ENCODE assay signal across 25 cellular contexts in the genomic region with DNA sequence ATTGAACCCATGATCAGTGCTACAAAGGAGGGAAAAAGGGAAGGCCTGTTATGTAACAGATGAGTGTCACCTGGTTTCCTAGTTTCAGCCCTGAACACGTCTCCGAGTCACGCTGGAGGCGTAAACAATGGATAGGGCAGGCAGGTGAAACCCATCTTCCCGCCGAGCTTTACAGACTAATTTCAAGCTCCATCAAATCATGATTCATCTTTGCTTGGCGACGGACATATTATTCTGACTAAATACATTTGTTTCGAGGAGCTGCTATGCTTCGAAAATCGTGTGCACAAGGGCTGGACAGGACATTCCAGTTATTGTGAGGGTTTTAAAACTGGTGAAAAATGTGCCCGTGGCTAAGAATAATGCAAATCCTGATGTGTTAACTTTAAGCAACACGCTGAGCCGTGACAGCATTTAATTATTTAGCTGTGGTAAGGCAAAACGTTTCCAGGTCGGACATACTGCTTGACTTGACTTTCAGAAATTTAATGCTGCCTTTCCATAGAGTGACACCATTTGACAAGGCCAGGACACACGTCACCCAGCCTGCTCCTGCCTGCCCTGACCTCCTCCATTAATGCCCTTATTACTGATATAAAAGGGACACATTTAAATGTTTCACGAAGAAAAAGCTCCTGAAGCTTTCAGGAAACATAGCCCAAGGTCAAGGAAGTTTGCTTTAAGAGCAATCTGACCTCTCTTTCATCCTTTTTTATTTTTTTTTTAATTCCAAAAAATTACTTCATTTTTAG.
DNase-seq lines count a peak whose midpoint lies in the region; ATAC-seq, FAIRE-seq and TF ChIP-seq lines count a peak whose summit lies in the region.
"Had no signal": no experiment of that assay in that cellular context is flagged by ENCODE, and none has a peak within 500 bp of the region (broad histone marks: within the 10 kb centered on the region; RNA-seq: fewer than 3 reads in every experiment).

No MANE protein-coding gene starts in this region.

- H3K4me3 Mint-ChIP-seq in astrocyte (ENCODE audit: unreplicated experiment), result no peak overlapping the region
- H3K4me3 Mint-ChIP-seq in CD4-positive, alpha-beta memory T cell, result no peak overlapping the region
- H3K4me3 Mint-ChIP-seq: activated CD8-positive, alpha-beta T cell treated with anti-CD3 and anti-CD28 coated beads for 36 hours; activated naive CD4-positive, alpha-beta T cell treated with anti-CD3 and anti-CD28 coated beads, Interleukin-2, amount 10 ng/mL, durations not matched to agents 7 days and 5 days; memory B cell; naive B cell; stimulated activated memory B cell treated with anti-CD40 and anti-IgM and Interleukin-4, amounts not matched to agents 10 μg/mL and 1 μg/mL and 100 μg/mL, for 72 hours; WTC11 had no signal

- POLR2A ChIA-PET in CD4-positive, alpha-beta memory T cell (lab: Charles Lee; ENCODE audit: partially characterized antibody), result no interaction called here

- no peaks in the 10 kb centered on the region for H3K9me3 ChIP-seq in astrocyte (ENCODE audit: insufficient read depth, low read depth, low read length)
- H3K9me3 ChIP-seq in osteoblast (ENCODE audit: low read depth, low read length), result no peaks in the 10 kb centered on the region
- H3K9me3 ChIP-seq in CD4-positive, alpha-beta memory T cell (ENCODE audit: control insufficient read depth in 1 of 2, low read length in 2 of 2), result no peaks in the 10 kb centered on the region
- H3K9me3 ChIP-seq: heart right ventricle, ovary, sigmoid colon, thoracic aorta had no signal

- H3K36me3 ChIP-seq in astrocyte (ENCODE audit: insufficient read depth, low read length) (no peaks in the 10 kb centered on the region), osteoblast (ENCODE audit: insufficient read depth, low read length) (no peaks in the 10 kb centered on the region)
- no peaks in the 10 kb centered on the region for H3K36me3 ChIP-seq in CD4-positive, alpha-beta memory T cell (ENCODE audit: insufficient read depth, low read length)
- H3K36me3 ChIP-seq: heart right ventricle, ovary, sigmoid colon, thoracic aorta had no signal

- H2AFZ ChIP-seq in astrocyte (ENCODE audit: low read depth, low read length), result no peak overlapping the region
- H2AFZ ChIP-seq in osteoblast (ENCODE audit: low read length), result no peak overlapping the region

- H3K27me3 Mint-ChIP-seq in astrocyte (ENCODE audit: low read depth, unreplicated experiment), result no peaks in the 10 kb centered on the region
- peaks cover 2 to 7% of the 10 kb centered on the region in 2 donors for H3K27me3 Mint-ChIP-seq in CD4-positive, alpha-beta memory T cell
- H3K27me3 Mint-ChIP-seq: activated CD8-positive, alpha-beta T cell treated with anti-CD3 and anti-CD28 coated beads for 36 hours; activated naive CD4-positive, alpha-beta T cell treated with anti-CD3 and anti-CD28 coated beads, Interleukin-2, amount 10 ng/mL, durations not matched to agents 7 days and 5 days; memory B cell; naive B cell; stimulated activated memory B cell treated with anti-CD40 and anti-IgM and Interleukin-4, amounts not matched to agents 10 μg/mL and 1 μg/mL and 100 μg/mL, for 72 hours had no signal

- no peaks in the 10 kb centered on the region for H3K4me1 Mint-ChIP-seq in astrocyte (ENCODE audit: low read depth, unreplicated experiment)
- H3K4me1 Mint-ChIP-seq in CD4-positive, alpha-beta memory T cell, result peaks cover 0 to 2% (median 0%) of the 10 kb centered on the region in 4 donors
- H3K4me1 Mint-ChIP-seq: activated naive CD4-positive, alpha-beta T cell treated with anti-CD3 and anti-CD28 coated beads, Interleukin-2, amount 10 ng/mL, durations not matched to agents 7 days and 5 days; memory B cell; naive B cell; stimulated activated memory B cell treated with anti-CD40 and anti-IgM and Interleukin-4, amounts not matched to agents 10 μg/mL and 1 μg/mL and 100 μg/mL, for 72 hours; WTC11 had no signal

- peaks cover 14% of the 10 kb centered on the region for H3K9me3 Mint-ChIP-seq in astrocyte (ENCODE audit: unreplicated experiment)
- no peaks in the 10 kb centered on the region for H3K9me3 Mint-ChIP-seq in CD4-positive, alpha-beta memory T cell
- H3K9me3 Mint-ChIP-seq: activated CD8-positive, alpha-beta T cell treated with anti-CD3 and anti-CD28 coated beads for 36 hours; activated naive CD4-positive, alpha-beta T cell treated with anti-CD3 and anti-CD28 coated beads, Interleukin-2, amount 10 ng/mL, durations not matched to agents 7 days and 5 days; memory B cell; stimulated activated memory B cell treated with anti-CD40 and anti-IgM and Interleukin-4, amounts not matched to agents 10 μg/mL and 1 μg/mL and 100 μg/mL, for 72 hours had no signal

- H3K27ac ChIP-seq in astrocyte (ENCODE audit: low read depth, low read length) (no peak overlapping the region), osteoblast (ENCODE audit: low read depth, low read length) (no peak overlapping the region)
- no peak overlapping the region for H3K27ac ChIP-seq in CD4-positive, alpha-beta memory T cell (ENCODE audit: low read depth, low read length)
- H3K27ac ChIP-seq: heart right ventricle, ovary, sigmoid colon, thoracic aorta had no signal

- no peak overlapping the region for H3K27ac Mint-ChIP-seq in astrocyte (ENCODE audit: unreplicated experiment)
- no peak overlapping the region for H3K27ac Mint-ChIP-seq in CD4-positive, alpha-beta memory T cell
- H3K27ac Mint-ChIP-seq: activated CD8-positive, alpha-beta T cell treated with anti-CD3 and anti-CD28 coated beads for 36 hours; activated naive CD4-positive, alpha-beta T cell treated with anti-CD3 and anti-CD28 coated beads, Interleukin-2, amount 10 ng/mL, durations not matched to agents 7 days and 5 days; memory B cell; stimulated activated memory B cell treated with anti-CD40 and anti-IgM and Interleukin-4, amounts not matched to agents 10 μg/mL and 1 μg/mL and 100 μg/mL, for 72 hours; WTC11 had no signal

- no peaks in the 10 kb centered on the region for H3K27me3 ChIP-seq in astrocyte (ENCODE audit: insufficient read depth, low read length)
- no peaks in the 10 kb centered on the region for H3K27me3 ChIP-seq in osteoblast (ENCODE audit: insufficient read depth, low read length)
- H3K27me3 ChIP-seq in CD4-positive, alpha-beta memory T cell (ENCODE audit: insufficient read depth, low read length), result no peaks in the 10 kb centered on the region
- H3K27me3 ChIP-seq: ovary, sigmoid colon had no signal

- CTCF ChIA-PET in CD4-positive, alpha-beta memory T cell (lab: Charles Lee; ENCODE audit: partially characterized antibody), result no interaction called here

- no peaks in the 10 kb centered on the region for H3K79me2 ChIP-seq in astrocyte (ENCODE audit: insufficient read depth, low read length)
- no peaks in the 10 kb centered on the region for H3K79me2 ChIP-seq in osteoblast (ENCODE audit: insufficient read depth, low read length)

- TF ChIP-seq CTCF in astrocyte (IDR thresholded peaks at IDR 0.05; ENCODE audit: insufficient read depth, low read depth, low read length) (no peak), osteoblast (IDR thresholded peaks at IDR 0.05; ENCODE audit: extremely low read depth, low read depth, low read length) (no peak)

- intact Hi-C loops in CD4-positive, alpha-beta memory T cell (cut with micrococcal nuclease), result no loop called here

- H3K4me1 ChIP-seq in astrocyte (ENCODE audit: insufficient read depth, low read length) (no peaks in the 10 kb centered on the region), osteoblast (ENCODE audit: insufficient read depth, low read length) (no peaks in the 10 kb centered on the region)
- H3K4me1 ChIP-seq in CD4-positive, alpha-beta memory T cell (ENCODE audit: insufficient read depth, low read length), result no peaks in the 10 kb centered on the region
- H3K4me1 ChIP-seq: heart right ventricle, sigmoid colon had no signal

- H3K36me3 Mint-ChIP-seq in astrocyte (ENCODE audit: low read depth, unreplicated experiment), result no peaks in the 10 kb centered on the region
- H3K36me3 Mint-ChIP-seq in CD4-positive, alpha-beta memory T cell, result no peaks in the 10 kb centered on the region
- H3K36me3 Mint-ChIP-seq: activated naive CD4-positive, alpha-beta T cell treated with anti-CD3 and anti-CD28 coated beads, Interleukin-2, amount 10 ng/mL, durations not matched to agents 7 days and 5 days; memory B cell; naive B cell; stimulated activated memory B cell treated with anti-CD40 and anti-IgM and Interleukin-4, amounts not matched to agents 10 μg/mL and 1 μg/mL and 100 μg/mL, for 72 hours had no signal

- no peaks in the 10 kb centered on the region for H4K20me1 ChIP-seq in astrocyte (ENCODE audit: insufficient read depth, low read length)
- H4K20me1 ChIP-seq in osteoblast (ENCODE audit: insufficient read depth, low read length), result no peaks in the 10 kb centered on the region

- DNase-seq in M059J (ENCODE audit: low read depth) (peak; percentile 19), NCI-H2227 (lab: John Stamatoyannopoulos, UW; ENCODE audit: unreplicated experiment) (peak; percentile 66), astrocyte (ENCODE audit: low read depth) (peak; percentile 10), osteoblast (ENCODE audit: insufficient read length, low spot score, missing footprints) (peak; percentile 32), SK-N-DZ (ENCODE audit: low spot score) (no peak)
- no peak for DNase-seq in CD4-positive, alpha-beta memory T cell
- DNase-seq: activated CD8-positive, alpha-beta T cell treated with anti-CD3 and anti-CD28 coated beads for 36 hours; activated naive CD4-positive, alpha-beta T cell treated with anti-CD3 and anti-CD28 coated beads, Interleukin-2, amount 10 ng/mL, durations not matched to agents 7 days and 5 days; activated T-cell treated with anti-CD3 and anti-CD28 coated beads, Interleukin-2, amount 50 U/mL, for 1 hour; aorta; cerebellar nuclear complex; effector CD4-positive, alpha-beta T cell; heart right ventricle; KBM-7; naive B cell; NCI-H446 treated with DMSO at 0.1 percent for 48 hours; ovary; SIG-M5; sigmoid colon; T-helper 2 cell had no signal

- FAIRE-seq in astrocyte (lab: Jason Lieb, UNC), result no peak

- H3K4me3 ChIP-seq in astrocyte (ENCODE audit: insufficient read depth, low read depth, low read length), result no peak overlapping the region
- H3K4me3 ChIP-seq in osteoblast (ENCODE audit: insufficient read depth, low read length), result no peak overlapping the region
- H3K4me3 ChIP-seq in CD4-positive, alpha-beta memory T cell (ENCODE audit: low read length in 2 of 2), result no peak overlapping the region
- H3K4me3 ChIP-seq: heart right ventricle, ovary, sigmoid colon, thoracic aorta had no signal

- no peak overlapping the region for H3K9ac ChIP-seq in astrocyte (ENCODE audit: low read length)

- ATAC-seq in HG03565 (IDR thresholded peaks at IDR 0.05; ENCODE audit: unreplicated experiment), result no peak
- ATAC-seq: activated CD8-positive, alpha-beta T cell treated with anti-CD3 and anti-CD28 coated beads for 36 hours; heart right ventricle; stimulated activated memory B cell treated with anti-CD40 and anti-IgM and Interleukin-4, amounts not matched to agents 10 μg/mL and 1 μg/mL and 100 μg/mL, for 72 hours; WTC11 had no signal

- H3K4me2 ChIP-seq in astrocyte (ENCODE audit: low read length), result no peak overlapping the region
- H3K4me2 ChIP-seq in osteoblast (ENCODE audit: insufficient read depth, low read length), result no peak overlapping the region

Comparison
In these comparisons a context has a peak if more than half of its experiments do, and no peak if none do; other contexts are left out.
1. DNase-seq: peak in M059J (single experiment), NCI-H2227 (single experiment), astrocyte (single experiment) and osteoblast (single experiment); none in CD4-positive, alpha-beta memory T cell (0 of 5) and SK-N-DZ (single experiment).